Comparison of ENCODE assay signal across 10 cellular contexts in genomic region chr19:35407619-35408018, GRCh38. TPM values are rescaled to one million over a fixed set of nuclear protein-coding genes. Genes with fewer than 3 reads are reported as not detected.
"Had no signal": no experiment of that assay in that cellular context is flagged by ENCODE, and none has a peak within 500 bp of the region (broad histone marks: within the 10 kb centered on the region; RNA-seq: fewer than 3 reads in every experiment).

No MANE protein-coding gene starts in this region.

- H3K36me3 ChIP-seq: HAP-1 had no signal

- H3K9me3 ChIP-seq: HAP-1 had no signal

- H3K4me3 ChIP-seq: GM23338, HAP-1 had no signal

- FAIRE-seq: HTR-8/SVneo had no signal

- DNase-seq: H7, IMR-90, KBM-7 had no signal

- ATAC-seq: GM23338, HCT116 had no signal

- H3K27ac ChIP-seq: KMS-11 had no signal

- H3K9ac ChIP-seq: KMS-11 had no signal

- H3K4me2 ChIP-seq: GM23338, KMS-11 had no signal

- H2AFZ ChIP-seq: GM23338 had no signal

- H3K4me1 ChIP-seq: HAP-1 had no signal

RNA-seq across cellular contexts. Expression of gene GPR42, which starts 36.8 kb away (rescaled TPM):
- total RNA-seq: GM23338, H7, HT-29, IMR-90 had no signal
- polyA plus RNA-seq: GM23338, IMR-90 had no signal

RNA-seq across cellular contexts. Expression of gene FFAR2, which starts 40.4 kb away (rescaled TPM):
- total RNA-seq: GM23338, H4, H7, IMR-90 had no signal
- polyA plus RNA-seq: GM23338, IMR-90 had no signal

RNA-seq across cellular contexts. Expression of gene FFAR3, which starts 49.4 kb away (rescaled TPM):
- total RNA-seq: H7, HT-29, IMR-90 had no signal
- polyA plus RNA-seq: GM23338, IMR-90 had no signal

RNA-seq across cellular contexts. Expression of gene FFAR1, which starts 59.9 kb away (rescaled TPM):
- total RNA-seq: GM23338, H4, H7, HT-29, IMR-90 had no signal
- polyA plus RNA-seq: GM23338, IMR-90 had no signal
